Comparison of ENCODE assay signal across 15 cellular contexts in the genomic region with DNA sequence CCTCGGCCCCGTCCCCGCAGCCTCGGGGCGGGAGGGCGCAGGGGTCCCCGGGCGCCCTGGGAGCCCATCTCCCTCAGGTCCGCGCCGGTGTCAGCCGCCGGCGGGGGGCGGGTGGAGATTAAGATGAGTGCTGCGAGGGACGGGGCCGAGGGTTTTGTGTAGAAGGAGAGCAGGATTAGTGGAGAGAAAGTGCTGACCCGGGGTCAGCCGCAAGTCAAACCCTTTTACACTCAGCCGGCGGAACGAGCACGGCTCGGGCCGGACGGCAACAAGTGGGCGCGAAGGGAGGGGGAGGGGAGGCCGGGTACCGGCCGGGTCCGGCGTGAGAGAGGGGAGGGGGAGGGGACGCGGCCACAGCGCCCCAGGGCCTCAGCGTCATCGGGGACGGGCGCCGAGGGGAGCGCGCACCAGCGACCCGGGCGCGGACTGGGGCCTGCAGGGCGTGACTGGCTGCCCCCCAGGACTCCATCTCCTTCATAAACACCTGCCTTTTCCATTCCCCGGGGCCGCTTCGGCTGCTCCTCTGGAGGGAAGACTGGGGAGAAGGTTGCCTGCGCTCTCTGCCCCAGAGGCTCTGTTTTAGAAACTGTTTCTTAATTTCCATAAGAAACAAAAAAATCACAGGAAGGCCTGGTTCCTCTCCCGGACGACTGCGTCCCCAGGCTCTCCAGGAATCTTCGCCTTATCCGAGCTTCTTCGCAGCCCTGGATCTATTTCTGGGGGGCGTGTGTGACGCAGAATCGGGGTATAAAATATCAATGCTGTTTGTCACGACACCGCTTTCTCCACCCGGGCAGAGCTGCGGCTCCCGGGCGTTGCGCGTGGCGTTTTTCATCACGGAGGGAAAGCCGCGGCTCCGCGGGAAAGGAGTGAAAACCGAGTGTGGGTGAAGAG. TPM values are rescaled to one million over a fixed set of nuclear protein-coding genes. Genes with fewer than 3 reads are reported as not detected.
DNase-seq lines count a peak whose midpoint lies in the region; FAIRE-seq and TF ChIP-seq lines count a peak whose summit lies in the region.
"Had no signal": no experiment of that assay in that cellular context is flagged by ENCODE, and none has a peak within 500 bp of the region (broad histone marks: within the 10 kb centered on the region; RNA-seq: fewer than 3 reads in every experiment).

No MANE protein-coding gene starts in this region.

- H3K36me3 ChIP-seq in MG63 (no peaks in the 10 kb centered on the region), astrocyte (ENCODE audit: insufficient read depth, low read length) (no peaks in the 10 kb centered on the region)
- H3K36me3 ChIP-seq: tibial artery had no signal

- no peaks in the 10 kb centered on the region for H4K20me1 ChIP-seq in astrocyte (ENCODE audit: insufficient read depth, low read length)

- H3K9me3 Mint-ChIP-seq in astrocyte (ENCODE audit: unreplicated experiment): peaks cover 30% of the 10 kb centered on the region
- no peaks in the 10 kb centered on the region for H3K9me3 Mint-ChIP-seq in nephron
- peaks cover 19% of the 10 kb centered on the region for H3K9me3 Mint-ChIP-seq in activated T-cell treated with anti-CD3 and anti-CD28 coated beads, Interleukin-2, amount 50 U/mL, for 24 hours
- H3K9me3 Mint-ChIP-seq: CD4-positive, alpha-beta T cell had no signal

- H3K27me3 ChIP-seq in MG63 (peaks cover 19% of the 10 kb centered on the region), astrocyte (ENCODE audit: insufficient read depth, low read length) (peaks cover 54% of the 10 kb centered on the region)

- DNase-seq in COR-L47 (lab: John Stamatoyannopoulos, UW) (peak; percentile 50), MG63 (no peak), astrocyte (ENCODE audit: low read depth) (no peak), NAMALWA (ENCODE audit: low spot score) (no peak), D721Med (ENCODE audit: insufficient read length, low spot score) (no peak), NCI-H187 treated with DMSO at 0.1 percent for 48 hours (lab: John Stamatoyannopoulos, UW) (no peak)
- no peak for DNase-seq in activated T-cell treated with anti-CD3 and anti-CD28 coated beads, Interleukin-2, amount 50 U/mL, for 24 hours
- DNase-seq: activated effector memory CD4-positive, alpha-beta T cell treated with anti-CD3 and anti-CD28 coated beads, Interleukin-2, amount 50 U/mL, for 16 hours; CD4-positive, alpha-beta T cell; effector CD4-positive, alpha-beta T cell; stimulated activated CD4-positive, alpha-beta T cell treated with anti-CD3 and anti-CD28 coated beads, Interleukin-4, amount 100 ng/mL, for 24 hours had no signal

- H3K27ac ChIP-seq in astrocyte (ENCODE audit: low read depth, low read length): no peak overlapping the region
- H3K27ac ChIP-seq: KMS-11, tibial artery had no signal

- no peaks in the 10 kb centered on the region for H3K9me3 ChIP-seq in MG63
- H3K9me3 ChIP-seq in astrocyte (ENCODE audit: insufficient read depth, low read depth, low read length): no peaks in the 10 kb centered on the region
- H3K9me3 ChIP-seq: tibial artery had no signal

- H3K4me1 Mint-ChIP-seq in astrocyte (ENCODE audit: low read depth, unreplicated experiment) (peaks cover 6% of the 10 kb centered on the region), nephron (peaks cover 18% of the 10 kb centered on the region)
- H3K4me1 Mint-ChIP-seq in activated T-cell treated with anti-CD3 and anti-CD28 coated beads, Interleukin-2, amount 50 U/mL, for 24 hours (ENCODE audit: low read depth): peaks cover 13% of the 10 kb centered on the region

- no peak overlapping the region for H2AFZ ChIP-seq in astrocyte (ENCODE audit: low read depth, low read length)

- no peak for FAIRE-seq in astrocyte (lab: Jason Lieb, UNC)
- FAIRE-seq in D721Med (lab: Jason Lieb, UNC): no peak
- FAIRE-seq: GM12892 had no signal

- peak overlapping the region; percentile 55 for H3K4me2 ChIP-seq in astrocyte (ENCODE audit: low read length)
- H3K4me2 ChIP-seq: KMS-11 had no signal

- peak overlapping the region; percentile 40 for H3K4me3 ChIP-seq in MG63
- H3K4me3 ChIP-seq in astrocyte (ENCODE audit: insufficient read depth, low read depth, low read length): no peak overlapping the region

- H3K27ac Mint-ChIP-seq in astrocyte (ENCODE audit: unreplicated experiment) (peak overlapping the region; percentile 80), nephron (no peak overlapping the region)
- H3K27ac Mint-ChIP-seq in activated T-cell treated with anti-CD3 and anti-CD28 coated beads, Interleukin-2, amount 50 U/mL, for 24 hours: no peak overlapping the region
- H3K27ac Mint-ChIP-seq: CD4-positive, alpha-beta T cell had no signal

- H3K9ac ChIP-seq in astrocyte (ENCODE audit: low read length): no peak overlapping the region
- H3K9ac ChIP-seq: KMS-11 had no signal

- TF ChIP-seq CTCF in astrocyte (IDR thresholded peaks at IDR 0.05; ENCODE audit: insufficient read depth, low read depth, low read length): no peak
- no peak for TF ChIP-seq CTCF in nephron (IDR thresholded peaks at IDR 0.05; ENCODE audit: unreplicated experiment in 3 of 3)
- no peak for TF ChIP-seq CTCF in D721Med (IDR thresholded peaks at IDR 0.05; ENCODE audit: insufficient read depth, missing control alignments)

- H3K4me3 Mint-ChIP-seq in astrocyte (ENCODE audit: unreplicated experiment): peak overlapping the region; percentile 45
- peak overlapping the region; percentile 62 to 76 (median 73) for H3K4me3 Mint-ChIP-seq in nephron
- H3K4me3 Mint-ChIP-seq in activated T-cell treated with anti-CD3 and anti-CD28 coated beads, Interleukin-2, amount 50 U/mL, for 24 hours: no peak overlapping the region
- H3K4me3 Mint-ChIP-seq: CD4-positive, alpha-beta T cell had no signal

- no peaks in the 10 kb centered on the region for H3K79me2 ChIP-seq in astrocyte (ENCODE audit: insufficient read depth, low read length)

- no peaks in the 10 kb centered on the region for H3K4me1 ChIP-seq in astrocyte (ENCODE audit: insufficient read depth, low read length)

- H3K36me3 Mint-ChIP-seq in astrocyte (ENCODE audit: low read depth, unreplicated experiment) (peaks cover 6% of the 10 kb centered on the region), nephron (ENCODE audit: low read depth) (no peaks in the 10 kb centered on the region)
- peaks cover 3% of the 10 kb centered on the region for H3K36me3 Mint-ChIP-seq in activated T-cell treated with anti-CD3 and anti-CD28 coated beads, Interleukin-2, amount 50 U/mL, for 24 hours (ENCODE audit: low read depth)

- H3K27me3 Mint-ChIP-seq in astrocyte (ENCODE audit: low read depth, unreplicated experiment): peaks cover 76% of the 10 kb centered on the region
- H3K27me3 Mint-ChIP-seq in nephron (ENCODE audit: low read depth): peaks cover 85% of the 10 kb centered on the region
- H3K27me3 Mint-ChIP-seq in activated T-cell treated with anti-CD3 and anti-CD28 coated beads, Interleukin-2, amount 50 U/mL, for 24 hours: peaks cover 73% of the 10 kb centered on the region

RNA-seq across cellular contexts. Expression of a gene that starts 6.5 kb away (rescaled TPM):
- total RNA-seq in MG63 (2014; rRNA removed; shearing (Covaris generic); ENCODE audit: low replicate concordance): not detected in 2 replicates
- total RNA-seq in astrocyte: not detected in 2 replicates
- total RNA-seq: CD4-positive, alpha-beta T cell had no signal
